1 cellular context compared by ENCODE assay signal in genomic region chr12:52951126-52951525, GRCh38.
TF ChIP-seq lines count a peak whose summit lies in the region.

No MANE protein-coding gene starts in this region.

TF ChIP-seq in K562, 482 proteins besides CTCF, POLR2A, EP300 and RAD21:
- TF ChIP-seq ZNF217 (CRISPR knock-in tag; IDR thresholded peaks at IDR 0.05) = no peak
- TF ChIP-seq RBM15 (IDR thresholded peaks at IDR 0.05; ENCODE audit: insufficient read depth, low read length) = no peak
- no peak for TF ChIP-seq NBN (IDR thresholded peaks at IDR 0.05; ENCODE audit: low read depth)
- no peak for TF ChIP-seq NFRKB (IDR thresholded peaks at IDR 0.05; ENCODE audit: low read depth)
- no peak for TF ChIP-seq ZNF311 (CRISPR knock-in tag; IDR thresholded peaks at IDR 0.05)
- TF ChIP-seq ZNF668 (CRISPR knock-in tag; IDR thresholded peaks at IDR 0.05) = no peak
- no peak for TF ChIP-seq PHB2 (IDR thresholded peaks at IDR 0.05; ENCODE audit: low read depth)
- no peak for TF ChIP-seq DACH1 (IDR thresholded peaks at IDR 0.05; ENCODE audit: partially characterized antibody)
- no peak for TF ChIP-seq ZNF239 (CRISPR knock-in tag; IDR thresholded peaks at IDR 0.05)
TF ChIP-seq in K562: peak in this region for 0.
